In the genomic region with DNA sequence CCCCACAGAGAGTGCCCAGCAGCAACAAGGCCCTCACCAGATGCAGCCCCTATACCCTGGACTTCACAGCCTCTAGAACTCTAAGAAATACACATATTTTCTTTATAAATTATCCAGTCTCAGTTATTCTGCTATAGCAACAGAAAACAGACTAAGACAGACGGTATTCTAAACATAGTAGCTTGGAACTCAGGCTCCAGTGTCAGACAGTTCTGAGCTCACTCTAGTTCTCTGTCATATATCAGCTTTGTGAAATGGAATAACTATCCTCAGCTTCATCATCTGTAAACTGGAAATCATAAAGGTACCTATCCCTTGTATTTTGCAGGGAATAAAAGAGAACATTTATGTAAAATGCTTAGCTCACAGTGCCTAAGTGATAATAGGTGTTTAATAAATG, we compare ENCODE assay signal across 10 cellular contexts.
"Had no signal": no experiment of that assay in that cellular context is flagged by ENCODE, and none has a peak within 500 bp of the region (broad histone marks: within the 10 kb centered on the region; RNA-seq: fewer than 3 reads in every experiment).

No MANE protein-coding gene starts in this region.

- H3K9me3 ChIP-seq: HAP-1 had no signal

- H3K4me3 Mint-ChIP-seq: HFFc6, IgD-negative memory B cell had no signal

- H3K36me3 Mint-ChIP-seq: IgD-negative memory B cell had no signal

- H3K27ac ChIP-seq: GM23248 had no signal

- H3K36me3 ChIP-seq: HAP-1 had no signal

- H3K9me3 Mint-ChIP-seq: HFFc6, IgD-negative memory B cell had no signal

- H3K9ac ChIP-seq: GM23248 had no signal

- H3K4me3 ChIP-seq: GM23248, HAP-1 had no signal

- H3K4me1 ChIP-seq: HAP-1 had no signal

- H3K27ac Mint-ChIP-seq: HFFc6, IgD-negative memory B cell had no signal

- H3K27me3 Mint-ChIP-seq: IgD-negative memory B cell had no signal

- DNase-seq: GM23248, GOT3, H7, HFFc6, Karpas-422, KG1 had no signal

- H2AFZ ChIP-seq: GM23248 had no signal

- ATAC-seq: HCT116 had no signal

- FAIRE-seq: HTR-8/SVneo had no signal
